ENCODE assay signal across 10 cellular contexts in genomic region chr17:2901582-2901981, GRCh38.
"Had no signal": no experiment of that assay in that cellular context is flagged by ENCODE, and none has a peak within 500 bp of the region (broad histone marks: within the 10 kb centered on the region; RNA-seq: fewer than 3 reads in every experiment).

No MANE protein-coding gene starts in this region.

- H3K27ac ChIP-seq: esophagus muscularis mucosa, parathyroid adenoma, upper lobe of left lung had no signal

- H3K36me3 ChIP-seq: esophagus muscularis mucosa, upper lobe of left lung had no signal

- H3K9ac ChIP-seq: parathyroid adenoma had no signal

- H3K27me3 ChIP-seq: esophagus muscularis mucosa, upper lobe of left lung had no signal

- ATAC-seq: T-cell had no signal

- H3K4me3 ChIP-seq: esophagus muscularis mucosa, smooth muscle cell, upper lobe of left lung had no signal

- DNase-seq: activated CD4-positive, alpha-beta T cell treated with anti-CD3 and anti-CD28 coated beads for 48 hours; activated naive CD4-positive, alpha-beta T cell treated with Interleukin-2 at 50 U/mL for 16 hours; immature natural killer cell; retina; T-cell; T1000; upper lobe of left lung had no signal

- H3K9me3 ChIP-seq: upper lobe of left lung had no signal

- H3K4me1 ChIP-seq: parathyroid adenoma had no signal
